ENCODE assay signal across 21 cellular contexts in genomic region chr9:91953723-91954122, GRCh38.
"Had no signal": no experiment of that assay in that cellular context is flagged by ENCODE, and none has a peak within 500 bp of the region (broad histone marks: within the 10 kb centered on the region; RNA-seq: fewer than 3 reads in every experiment).

No MANE protein-coding gene starts in this region.

- ATAC-seq: body of pancreas; left ventricle myocardium superior; natural killer cell; stimulated activated naive CD8-positive, alpha-beta T cell treated with anti-CD3 and anti-CD28 coated beads, Interleukin-15, Interleukin-2, amounts not matched to agents 100 U/mL and 50 U/mL, for 24 hours had no signal

- H3K4me3 ChIP-seq: body of pancreas, colonic mucosa, esophagus squamous epithelium, right atrium auricular region, suprapubic skin had no signal

- H3K4me1 ChIP-seq: colonic mucosa had no signal

- H3K27ac Mint-ChIP-seq: activated naive CD8-positive, alpha-beta T cell; memory B cell; natural killer cell had no signal

- H3K4me3 Mint-ChIP-seq: activated naive CD8-positive, alpha-beta T cell; memory B cell; natural killer cell had no signal

- H3K9me3 ChIP-seq: body of pancreas, colonic mucosa, right atrium auricular region, suprapubic skin had no signal

- H3K27ac ChIP-seq: body of pancreas, colonic mucosa, esophagus squamous epithelium, right atrium auricular region, suprapubic skin had no signal

- H3K36me3 Mint-ChIP-seq: activated naive CD8-positive, alpha-beta T cell; natural killer cell had no signal

- DNase-seq: activated CD4-positive, alpha-beta T cell treated with anti-CD3 and anti-CD28 coated beads, Interleukin-2, amount 50 U/mL, for 1 hour; activated CD8-positive, alpha-beta memory T cell treated with anti-CD3 and anti-CD28 coated beads for 24 hours; activated gamma-delta T cell treated with Interleukin-2 at 50 U/mL for 16 hours; amniotic stem cell; body of pancreas; central memory CD4-positive, alpha-beta T cell; colonic mucosa; esophagus squamous epithelium; kidney glomerular epithelial cell; left ventricle myocardium superior; natural killer cell; nucleus accumbens; stimulated activated CD4-positive, alpha-beta T cell treated with anti-CD3 and anti-CD28 coated beads, Interleukin-4, amount 100 ng/mL, for 4 hours; stimulated activated CD8-positive, alpha-beta memory T cell treated with anti-CD3 and anti-CD28 coated beads, Interleukin-4, amount 100 ng/mL, for 48 hours; stimulated activated naive CD8-positive, alpha-beta T cell treated with anti-CD3 and anti-CD28 coated beads, Interleukin-15, Interleukin-2, amounts not matched to agents 100 U/mL and 50 U/mL, for 24 hours; T-helper 9 cell; trophoblast cell had no signal

- H3K36me3 ChIP-seq: colonic mucosa, esophagus squamous epithelium, right atrium auricular region, suprapubic skin had no signal

- H3K9me3 Mint-ChIP-seq: natural killer cell had no signal

- H3K27me3 ChIP-seq: right atrium auricular region had no signal
